20 cellular contexts compared by ENCODE assay signal in the genomic region with DNA sequence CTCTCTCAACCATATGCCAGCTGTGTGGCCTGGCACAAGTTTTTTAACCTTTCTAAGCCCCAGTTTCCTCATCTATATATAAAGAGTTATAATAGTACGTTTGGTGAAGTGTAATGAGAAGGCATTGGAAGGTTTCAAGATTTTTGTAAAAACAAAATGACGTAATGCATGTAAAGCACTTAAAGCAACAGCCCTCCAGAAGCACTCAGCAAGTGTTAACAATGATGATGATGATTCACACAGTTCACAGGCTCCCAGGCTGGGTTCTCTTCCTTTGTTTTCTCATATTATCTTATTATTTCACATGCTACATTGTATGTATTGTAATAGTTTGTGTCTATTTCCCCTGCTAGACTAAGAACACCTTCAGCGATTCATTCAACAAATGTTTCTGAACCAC. TPM values are rescaled to one million over a fixed set of nuclear protein-coding genes. Genes with fewer than 3 reads are reported as not detected.
DNase-seq lines count a peak whose midpoint lies in the region; FAIRE-seq and TF ChIP-seq lines count a peak whose summit lies in the region.
"Had no signal": no experiment of that assay in that cellular context is flagged by ENCODE, and none has a peak within 500 bp of the region (broad histone marks: within the 10 kb centered on the region; RNA-seq: fewer than 3 reads in every experiment).

No MANE protein-coding gene starts in this region.

- H2AFZ ChIP-seq in mesenchymal stem cell (ENCODE audit: low read depth, low read length) (no peak overlapping the region), H9 (ENCODE audit: low read length) (no peak overlapping the region)

- TF ChIP-seq CTCF in bronchial epithelial cell (IDR thresholded peaks at IDR 0.05; ENCODE audit: insufficient read depth, low read length, severe bottlenecking) = no peak
- no peak for TF ChIP-seq CTCF in H9 (conservative IDR thresholded peaks at IDR 0.05)

- H3K18ac ChIP-seq in mesenchymal stem cell (ENCODE audit: low read depth in 1 of 2, low read length in 2 of 2) = no peak overlapping the region
- no peak overlapping the region for H3K18ac ChIP-seq in H9 (ENCODE audit: insufficient read length, low read depth, low read length)

- DNase-seq in EH (ENCODE audit: low read depth) (peak; percentile 9), NCI-H2107 treated with DMSO at 0.1 percent for 48 hours (lab: John Stamatoyannopoulos, UW; ENCODE audit: unreplicated experiment) (peak; percentile 63), bronchial epithelial cell (ENCODE audit: low read depth) (peak; percentile 51), mesenchymal stem cell (peak; percentile 40), H4 (ENCODE audit: low spot score) (no peak), H9 (no peak)
- no peak for DNase-seq in activated CD4-positive, alpha-beta T cell treated with anti-CD3 and anti-CD28 coated beads, Interleukin-2, amount 50 U/mL, for 4 hours
- DNase-seq: activated CD8-positive, alpha-beta T cell treated with anti-CD3 and anti-CD28 coated beads for 36 hours; activated T-cell treated with anti-CD3 and anti-CD28 coated beads for 4 hours; adrenal gland; CD4-positive, alpha-beta T cell; foreskin keratinocyte; GF-D8; left ventricle myocardium inferior; mucosa of descending colon; SW 1271 had no signal

- H2BK15ac ChIP-seq in mesenchymal stem cell (ENCODE audit: low read depth, poor library complexity, severe bottlenecking) (no peak overlapping the region), H9 (ENCODE audit: low read depth, low read length) (no peak overlapping the region)

- H3K27ac Mint-ChIP-seq in H9 = no peak overlapping the region
- H3K27ac Mint-ChIP-seq: activated CD8-positive, alpha-beta T cell treated with anti-CD3 and anti-CD28 coated beads for 36 hours; CD4-positive, alpha-beta T cell had no signal

- H3K56ac ChIP-seq in H9 (ENCODE audit: insufficient read length, low read depth, low read length) = no peak overlapping the region

- H4K8ac ChIP-seq in mesenchymal stem cell (ENCODE audit: low read length) = no peak overlapping the region
- no peak overlapping the region for H4K8ac ChIP-seq in H9 (replicated peaks; ENCODE audit: insufficient read length, low read depth, low read length)

- H3K27me3 Mint-ChIP-seq in H9 (ENCODE audit: low read depth) = no peaks in the 10 kb centered on the region
- H3K27me3 Mint-ChIP-seq: activated CD8-positive, alpha-beta T cell treated with anti-CD3 and anti-CD28 coated beads for 36 hours; CD4-positive, alpha-beta T cell had no signal

- no peak overlapping the region for H4K5ac ChIP-seq in H9 (ENCODE audit: insufficient read length, low read depth, low read length)

- no peaks in the 10 kb centered on the region for H3K79me2 ChIP-seq in H9 (ENCODE audit: insufficient read depth, low read length)

- no peak overlapping the region for H3K4me2 ChIP-seq in mesenchymal stem cell (ENCODE audit: low read length, poor library complexity, severe bottlenecking)
- H3K4me2 ChIP-seq in H9 (ENCODE audit: insufficient read depth, insufficient read length, low read length) = no peak overlapping the region

- peaks cover 17% of the 10 kb centered on the region for H3K79me1 ChIP-seq in mesenchymal stem cell (replicated peaks; ENCODE audit: low read length, poor library complexity, severe bottlenecking)
- H3K79me1 ChIP-seq in H9 (ENCODE audit: insufficient read depth, low read depth, low read length, poor library complexity, severe bottlenecking) = no peaks in the 10 kb centered on the region

- no peaks in the 10 kb centered on the region for H3K9me3 Mint-ChIP-seq in H9
- H3K9me3 Mint-ChIP-seq: activated CD8-positive, alpha-beta T cell treated with anti-CD3 and anti-CD28 coated beads for 36 hours; CD4-positive, alpha-beta T cell had no signal

- H3K27me3 ChIP-seq in bronchial epithelial cell (ENCODE audit: control insufficient read depth, insufficient read depth, low read length) = no peaks in the 10 kb centered on the region
- no peaks in the 10 kb centered on the region for H3K27me3 ChIP-seq in mesenchymal stem cell (ENCODE audit: control insufficient read depth in 1 of 2, insufficient read depth in 1 of 2, low read length in 2 of 2)
- H3K27me3 ChIP-seq in H9 (ENCODE audit: insufficient read depth, low read length) = no peaks in the 10 kb centered on the region
- H3K27me3 ChIP-seq: adrenal gland, cardiac muscle cell, foreskin keratinocyte, suprapubic skin had no signal

- peaks cover 11 to 46% (median 37%) of the 10 kb centered on the region in 3 experiments; a peak in 5 of 7 replicates for H3K36me3 Mint-ChIP-seq in H9 (ENCODE audit: insufficient read depth in 1 of 3, low read depth in 3 of 3)

- no peak overlapping the region for H3K4me3 Mint-ChIP-seq in H9
- H3K4me3 Mint-ChIP-seq: activated CD8-positive, alpha-beta T cell treated with anti-CD3 and anti-CD28 coated beads for 36 hours; CD4-positive, alpha-beta T cell had no signal

- H3K4me1 ChIP-seq in mesenchymal stem cell (ENCODE audit: control insufficient read depth, insufficient read depth, low read depth, low read length) (peaks cover 6% of the 10 kb centered on the region), H9 (ENCODE audit: insufficient read depth, low read length) (no peaks in the 10 kb centered on the region)
- H3K4me1 ChIP-seq: adrenal gland, foreskin keratinocyte, suprapubic skin had no signal

- no peak overlapping the region for H2BK20ac ChIP-seq in H9 (ENCODE audit: low read depth, low read length, poor library complexity, severe bottlenecking)

- H3K36me3 ChIP-seq in bronchial epithelial cell (ENCODE audit: control insufficient read depth, insufficient read depth, low read length) = peaks cover 12% of the 10 kb centered on the region
- peaks cover 33 to 64% of the 10 kb centered on the region in 2 experiments for H3K36me3 ChIP-seq in mesenchymal stem cell (ENCODE audit: control insufficient read depth in 1 of 2, insufficient read depth in 2 of 2, low read depth in 1 of 2, low read length in 2 of 2)

- no peak overlapping the region for H3T11ph ChIP-seq in H9 (ENCODE audit: low read length)

- no peaks in the 10 kb centered on the region for H3K23me2 ChIP-seq in H9 (ENCODE audit: insufficient read length, low read depth, low read length, poor library complexity, severe bottlenecking)

- WGBS in mesenchymal stem cell = 56% methylated on average over 3 of the region's 3 CpGs
- WGBS in H9 (ENCODE audit: extremely low coverage, insufficient read length, low lambda C conversion rate) = no CpG with 5 or more reads among the region's 3 CpGs

- H4K91ac ChIP-seq in mesenchymal stem cell (ENCODE audit: low read length) (no peak overlapping the region), H9 (ENCODE audit: insufficient read length, low read depth, low read length) (no peak overlapping the region)

- peaks cover 6 to 12% of the 10 kb centered on the region in 2 experiments for H3K4me1 Mint-ChIP-seq in H9

- H3K23ac ChIP-seq in mesenchymal stem cell (ENCODE audit: low read length in 2 of 2) (no peak overlapping the region), H9 (ENCODE audit: insufficient read length, low read depth, low read length) (no peak overlapping the region)

- H4K20me1 ChIP-seq in H9 (ENCODE audit: control insufficient read depth, insufficient read depth, insufficient read length) = no peaks in the 10 kb centered on the region

- H3K4me3 ChIP-seq in bronchial epithelial cell (ENCODE audit: low read depth, low read length) = no peak overlapping the region
- no peak overlapping the region for H3K4me3 ChIP-seq in mesenchymal stem cell (ENCODE audit: insufficient read depth in 1 of 2, low read depth in 1 of 2, low read length in 2 of 2)
- H3K4me3 ChIP-seq: adrenal gland, cardiac muscle cell, left ventricle myocardium inferior, mucosa of descending colon, suprapubic skin had no signal

- H2BK12ac ChIP-seq in mesenchymal stem cell (ENCODE audit: low read length in 2 of 2) (no peak overlapping the region), H9 (ENCODE audit: insufficient read length, low read depth, low read length) (no peak overlapping the region)

- H3K9ac ChIP-seq in mesenchymal stem cell (ENCODE audit: low read length) (peak overlapping the region; percentile 36), H9 (ENCODE audit: extremely low read depth, insufficient read length, low read length) (no peak overlapping the region)

- FAIRE-seq in bronchial epithelial cell (lab: Jason Lieb, UNC) = no peak
- FAIRE-seq: urothelium cell line had no signal

- H3K27ac ChIP-seq in mesenchymal stem cell (ENCODE audit: low read length, poor library complexity, severe bottlenecking) (peak overlapping the region; percentile 17), H9 (ENCODE audit: insufficient read length, low read depth, low read length) (no peak overlapping the region)
- H3K27ac ChIP-seq: adrenal gland, cardiac muscle cell, foreskin keratinocyte, left ventricle myocardium inferior, suprapubic skin had no signal

- H2BK5ac ChIP-seq in mesenchymal stem cell (ENCODE audit: low read depth, low read length, poor library complexity, severe bottlenecking) (no peak overlapping the region), H9 (ENCODE audit: insufficient read length, low read length) (no peak overlapping the region)

- H2BK120ac ChIP-seq in mesenchymal stem cell (ENCODE audit: low read depth, low read length) = no peak overlapping the region
- no peak overlapping the region for H2BK120ac ChIP-seq in H9 (ENCODE audit: low read depth, low read length, poor library complexity, severe bottlenecking)

- H3K9me3 ChIP-seq in mesenchymal stem cell (ENCODE audit: control insufficient read depth, low read length) (no peaks in the 10 kb centered on the region), H9 (ENCODE audit: control insufficient read depth, low read depth, low read length) (no peaks in the 10 kb centered on the region)
- H3K9me3 ChIP-seq: adrenal gland, left ventricle myocardium inferior, mucosa of descending colon, suprapubic skin had no signal

- H2AK5ac ChIP-seq in mesenchymal stem cell (ENCODE audit: low read length, severe bottlenecking) (no peak overlapping the region), H9 (ENCODE audit: insufficient read length, low read length) (no peak overlapping the region)

- H3K14ac ChIP-seq in mesenchymal stem cell (ENCODE audit: low read length in 2 of 2) = no peak overlapping the region
- H3K14ac ChIP-seq in H9 (ENCODE audit: insufficient read depth, low read length) = no peak overlapping the region

- no peak overlapping the region for H3K4ac ChIP-seq in mesenchymal stem cell (ENCODE audit: low read depth in 1 of 2, low read length in 2 of 2)
- no peak overlapping the region for H3K4ac ChIP-seq in H9 (ENCODE audit: low read depth, low read length)

RNA-seq across cellular contexts. Expression of gene CEP250, which starts 6.2 kb away (rescaled TPM):
- total RNA-seq in bronchial epithelial cell (15.0 and 21.9 TPM in 2 replicates), H9 (2021) (29.8 and 33.9 TPM in 2 replicates)
- polyA plus RNA-seq in mesenchymal stem cell (2013, experiment 1 of 2) = 8.5 TPM
- 8.0 TPM for polyA plus RNA-seq in mesenchymal stem cell (2013, experiment 2 of 2)
- total RNA-seq in H4 (2014; rRNA removed; shearing (Covaris generic)) = 11.5 and 15.3 TPM in 2 replicates

RNA-seq across cellular contexts. Expression of gene GDF5, which starts 23.6 kb away (rescaled TPM):
- total RNA-seq in bronchial epithelial cell (under 0.01 TPM in 2 replicates), H9 (2021) (not detected in 2 replicates)
- 0.08 TPM for polyA plus RNA-seq in mesenchymal stem cell (2013, experiment 1 of 2)
- polyA plus RNA-seq in mesenchymal stem cell (2013, experiment 2 of 2) = 0.07 TPM
- 0.08 and 0.23 TPM in 2 replicates for total RNA-seq in H4 (2014; rRNA removed; shearing (Covaris generic))
- total RNA-seq: activated CD8-positive, alpha-beta T cell treated with anti-CD3 and anti-CD28 coated beads for 36 hours; CD4-positive, alpha-beta T cell; suprapubic skin had no signal
- polyA plus RNA-seq: neural cell had no signal

RNA-seq across cellular contexts. Expression of gene UQCC1, which starts 49.8 kb away (rescaled TPM):
- total RNA-seq in bronchial epithelial cell (20.8 and 24.7 TPM in 2 replicates), H9 (2021) (43.4 and 56.5 TPM in 2 replicates)
- 22.6 TPM for polyA plus RNA-seq in mesenchymal stem cell (2013, experiment 1 of 2)
- 26.4 TPM for polyA plus RNA-seq in mesenchymal stem cell (2013, experiment 2 of 2)
- total RNA-seq in H4 (2014; rRNA removed; shearing (Covaris generic)) = 19.0 and 22.2 TPM in 2 replicates

Comparison
In these comparisons a context has a peak if more than half of its experiments do, and no peak if none do; other contexts are left out.
1. DNase-seq: peak in EH (single experiment), NCI-H2107 treated with DMSO at 0.1 percent for 48 hours (single experiment), bronchial epithelial cell (single experiment) and mesenchymal stem cell (single experiment); none in H4 (single experiment), H9 (single experiment) and activated CD4-positive, alpha-beta T cell treated with anti-CD3 and anti-CD28 coated beads, Interleukin-2, amount 50 U/mL, for 4 hours (0 of 2).